ENCODE assay signal across 8 cellular contexts in the genomic region with DNA sequence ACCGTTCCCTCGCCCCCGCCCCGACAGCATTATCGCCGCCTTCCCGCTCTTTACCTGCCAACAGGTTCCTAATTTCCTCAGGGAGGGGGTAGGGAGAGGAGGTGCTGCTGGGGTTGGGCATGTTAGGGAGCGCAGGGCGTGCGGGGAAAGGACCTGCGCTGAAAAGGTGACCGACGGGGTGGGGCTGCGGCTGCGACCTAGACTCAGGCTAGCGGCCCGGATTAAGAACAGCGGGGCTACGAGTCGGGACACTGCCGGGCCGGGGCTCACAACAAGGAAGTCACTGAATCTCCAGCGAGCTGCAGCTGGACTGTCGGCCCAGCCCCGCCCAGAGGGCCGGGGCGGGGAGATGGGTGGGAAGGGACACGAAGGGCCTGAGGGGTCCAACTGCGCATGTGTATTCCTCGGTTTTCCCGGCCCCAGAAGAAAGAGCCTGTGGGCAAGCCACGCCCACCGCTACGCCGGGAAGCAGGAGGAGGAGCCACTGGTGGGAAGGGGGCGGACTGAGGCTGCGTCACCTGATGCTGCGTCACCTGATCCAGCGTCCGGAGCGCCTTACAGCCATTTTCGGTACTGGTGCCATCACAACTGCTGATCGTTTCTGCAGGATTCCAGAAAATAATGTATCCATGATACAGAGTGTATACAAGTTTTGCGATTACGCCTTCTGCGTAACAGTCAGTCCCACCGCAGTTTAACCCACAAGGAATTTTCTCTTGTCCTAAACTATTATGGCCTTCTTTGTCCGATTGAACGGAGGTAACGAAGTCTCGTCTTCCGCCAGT. TPM values are rescaled to one million over a fixed set of nuclear protein-coding genes. Genes with fewer than 3 reads are reported as not detected.
DNase-seq lines count a peak whose midpoint lies in the region; ATAC-seq, FAIRE-seq and TF ChIP-seq lines count a peak whose summit lies in the region.

A gene with protein sequence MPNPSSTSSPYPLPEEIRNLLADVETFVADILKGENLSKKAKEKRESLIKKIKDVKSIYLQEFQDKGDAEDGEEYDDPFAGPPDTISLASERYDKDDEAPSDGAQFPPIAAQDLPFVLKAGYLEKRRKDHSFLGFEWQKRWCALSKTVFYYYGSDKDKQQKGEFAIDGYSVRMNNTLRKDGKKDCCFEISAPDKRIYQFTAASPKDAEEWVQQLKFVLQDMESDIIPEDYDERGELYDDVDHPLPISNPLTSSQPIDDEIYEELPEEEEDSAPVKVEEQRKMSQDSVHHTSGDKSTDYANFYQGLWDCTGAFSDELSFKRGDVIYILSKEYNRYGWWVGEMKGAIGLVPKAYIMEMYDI (minus strand): TSS at position 282 of the 785 bp plus-strand sequence. CDS start 161 bp downstream, at position 121.

- H3K9me3 ChIP-seq in HUES64 (ENCODE audit: insufficient read depth, low read depth, low read length) (no peaks in the 10 kb centered on the region), esophagus (ENCODE audit: control insufficient read depth in 2 of 2, insufficient read depth in 1 of 2, low read depth in 1 of 2, low read length in 1 of 2) (no peaks in the 10 kb centered on the region), mucosa of stomach (ENCODE audit: control insufficient read depth, low read length) (no peaks in the 10 kb centered on the region)

- H3K27me3 ChIP-seq in HUES64 (ENCODE audit: insufficient read depth, low read length), result peaks cover 48% of the 10 kb centered on the region
- no peaks in the 10 kb centered on the region for H3K27me3 ChIP-seq in esophagus (ENCODE audit: control insufficient read depth in 1 of 2, insufficient read depth in 2 of 2, low read length in 2 of 2)
- H3K27me3 ChIP-seq in mucosa of stomach (ENCODE audit: control insufficient read depth, insufficient read depth, low read length), result no peaks in the 10 kb centered on the region

- no peak for TF ChIP-seq CTCF in D721Med (IDR thresholded peaks at IDR 0.05; ENCODE audit: insufficient read depth, missing control alignments)

- H3K9ac ChIP-seq in HUES64 (ENCODE audit: low read depth, low read length) (peak within 1 kb of the TSS; percentile 50), mucosa of stomach (ENCODE audit: low read length) (peak within 1 kb of the TSS; percentile 95)

- H3K36me3 ChIP-seq in HUES64 (ENCODE audit: insufficient read depth, low read length) (no peaks in the 10 kb centered on the region), esophagus (ENCODE audit: control insufficient read depth in 2 of 2, insufficient read depth in 2 of 2, low read length in 1 of 2) (no peaks in the 10 kb centered on the region), mucosa of stomach (ENCODE audit: control insufficient read depth, insufficient read depth, low read length) (no peaks in the 10 kb centered on the region)

- ATAC-seq in GM21447 (IDR thresholded peaks at IDR 0.05; ENCODE audit: unreplicated experiment), result peak; percentile 93

- H3K27ac ChIP-seq in HUES64 (ENCODE audit: low read depth, low read length), result peak within 1 kb of the TSS; percentile 46; the same call in 1 of the 2 replicates
- peak within 1 kb of the TSS; percentile 93 to 96 for H3K27ac ChIP-seq in esophagus (ENCODE audit: low read depth in 2 of 2, low read length in 1 of 2)

- peak within 1 kb of the TSS; percentile 61 for H3K4me3 ChIP-seq in HUES64 (ENCODE audit: low read length)
- peak within 1 kb of the TSS; percentile 63 to 68 for H3K4me3 ChIP-seq in esophagus (ENCODE audit: low read depth in 1 of 2, low read length in 2 of 2)
- peak within 1 kb of the TSS; percentile 95 for H3K4me3 ChIP-seq in mucosa of stomach (ENCODE audit: low read length)

- DNase-seq in D721Med (ENCODE audit: insufficient read length, low spot score), result peak; percentile 19
- DNase-seq in activated T-cell treated with anti-CD3 and anti-CD28 coated beads, Interleukin-2, amount 50 U/mL, for 48 hours, result peak; percentile 91 to 94
- DNase-seq in stimulated activated CD8-positive, alpha-beta memory T cell treated with anti-CD3 and anti-CD28 coated beads, Interleukin-7, amount 100 ng/mL, for 1 hour (ENCODE audit: low read depth in 2 of 2), result peak; percentile 67 to 69

- H3K4me1 ChIP-seq in HUES64 (ENCODE audit: insufficient read depth, low read length) (peaks cover 4% of the 10 kb centered on the region; the same call in 1 of the 2 replicates), esophagus (ENCODE audit: control insufficient read depth in 2 of 2, insufficient read depth in 2 of 2, low read length in 1 of 2) (no peaks in the 10 kb centered on the region), mucosa of stomach (ENCODE audit: control insufficient read depth, insufficient read depth, low read length) (no peaks in the 10 kb centered on the region)

- no peak for FAIRE-seq in D721Med (lab: Jason Lieb, UNC)

- 7% methylated on average over 45 of the region's 52 CpGs for WGBS in HUES64
- WGBS in esophagus, 2 donors, result 1% methylated on average over 48 to 52 of the region's 52 CpGs

TF ChIP-seq in PFSK-1, 5 proteins besides CTCF, POLR2A, EP300 and RAD21:
- TF ChIP-seq POLR2AphosphoS5 (IDR thresholded peaks at IDR 0.05; ENCODE audit: low read depth, low read length) (peak; percentile 62), FOXP2 (optimal IDR thresholded peaks at IDR 0.05; ENCODE audit: borderline replicate concordance, extremely low read depth, extremely low read length, insufficient read depth) (peak; percentile 62), SIN3A (IDR thresholded peaks at IDR 0.05; ENCODE audit: borderline replicate concordance, insufficient read depth, low read length) (no peak)

RNA-seq across cellular contexts. Expression of the gene that starts here (rescaled TPM):
- 3.9 TPM for polyA plus RNA-seq in HUES64 (2013, experiment 1 of 2)
- 5.2 TPM for polyA plus RNA-seq in HUES64 (2013, experiment 2 of 2)
- 0.53 TPM for polyA plus RNA-seq in PFSK-1 (2012; ENCODE audit: insufficient read length, low read depth)
- polyA plus RNA-seq in esophagus, result 1 to 10 TPM; 6.4 to 8.1 TPM

Comparison
In these comparisons a context has a peak if more than half of its experiments do, and no peak if none do; other contexts are left out.
1. Peak in every context shown above with its lines: DNase-seq, ATAC-seq, H3K4me3 ChIP-seq and H3K27ac ChIP-seq.
2. DNase-seq: peak in every context shown above with its lines; median percentile 92 in activated T-cell treated with anti-CD3 and anti-CD28 coated beads, Interleukin-2, amount 50 U/mL, for 48 hours; 68 in stimulated activated CD8-positive, alpha-beta memory T cell treated with anti-CD3 and anti-CD28 coated beads, Interleukin-7, amount 100 ng/mL, for 1 hour; 19 in D721Med.